Comparison of ENCODE assay signal across 18 cellular contexts in the genomic region with DNA sequence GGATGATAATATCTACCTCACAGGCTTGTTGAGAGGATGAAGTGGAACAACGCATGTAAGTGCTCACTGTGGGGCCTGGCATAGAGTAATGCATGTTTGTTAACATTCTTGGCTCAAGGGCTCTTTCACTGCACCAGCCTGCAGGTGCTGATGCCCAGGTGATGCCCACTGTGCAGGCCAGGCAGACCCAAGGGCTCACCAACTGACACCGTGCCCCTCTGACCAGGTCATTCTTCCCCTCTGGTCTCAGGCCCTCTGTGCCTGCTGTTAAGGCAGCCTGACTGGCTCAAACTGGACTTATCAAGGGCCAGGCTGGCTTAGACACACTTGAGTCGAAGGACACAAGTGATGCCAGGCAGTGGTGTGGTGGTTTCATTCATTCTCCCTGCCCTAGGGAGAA.
DNase-seq lines count a peak whose midpoint lies in the region; ATAC-seq and TF ChIP-seq lines count a peak whose summit lies in the region.
"Had no signal": no experiment of that assay in that cellular context is flagged by ENCODE, and none has a peak within 500 bp of the region (broad histone marks: within the 10 kb centered on the region; RNA-seq: fewer than 3 reads in every experiment).

No MANE protein-coding gene starts in this region.

- H3K4me1 Mint-ChIP-seq in chondrocyte (ENCODE audit: low read depth) = peaks cover 4% of the 10 kb centered on the region
- H3K4me1 Mint-ChIP-seq in nephron = peaks cover 21% of the 10 kb centered on the region
- no peaks in the 10 kb centered on the region for H3K4me1 Mint-ChIP-seq in activated T-cell treated with anti-CD3 and anti-CD28 coated beads, Interleukin-2, amount 50 U/mL, for 24 hours (ENCODE audit: low read depth)
- H3K4me1 Mint-ChIP-seq: CD4-positive, alpha-beta memory T cell had no signal

- H3K9me3 ChIP-seq in right cardiac atrium (ENCODE audit: control insufficient read depth, low read length) (no peaks in the 10 kb centered on the region), spleen (no peaks in the 10 kb centered on the region)

- H3K27me3 Mint-ChIP-seq in chondrocyte (ENCODE audit: low read depth) (peaks cover 2% of the 10 kb centered on the region), nephron (ENCODE audit: low read depth) (no peaks in the 10 kb centered on the region)
- H3K27me3 Mint-ChIP-seq in activated T-cell treated with anti-CD3 and anti-CD28 coated beads, Interleukin-2, amount 50 U/mL, for 24 hours = peaks cover 11% of the 10 kb centered on the region
- H3K27me3 Mint-ChIP-seq: CD4-positive, alpha-beta memory T cell had no signal

- H3K36me3 Mint-ChIP-seq in chondrocyte (ENCODE audit: low read depth) = no peaks in the 10 kb centered on the region
- no peaks in the 10 kb centered on the region for H3K36me3 Mint-ChIP-seq in nephron (ENCODE audit: low read depth)
- no peaks in the 10 kb centered on the region for H3K36me3 Mint-ChIP-seq in activated T-cell treated with anti-CD3 and anti-CD28 coated beads, Interleukin-2, amount 50 U/mL, for 24 hours (ENCODE audit: low read depth)
- H3K36me3 Mint-ChIP-seq: CD4-positive, alpha-beta memory T cell had no signal

- H3K4me3 ChIP-seq in right cardiac atrium (ENCODE audit: low read length) = no peak overlapping the region
- H3K4me3 ChIP-seq in spleen = no peak overlapping the region
- H3K4me3 ChIP-seq: GM12878, GM23248 had no signal

- H3K27ac ChIP-seq in right cardiac atrium (ENCODE audit: low read length) = no peak overlapping the region
- no peak overlapping the region for H3K27ac ChIP-seq in spleen
- H3K27ac ChIP-seq: GM23248 had no signal

- H3K9me3 Mint-ChIP-seq in chondrocyte (ENCODE audit: low read depth) = no peaks in the 10 kb centered on the region
- peaks cover 10% of the 10 kb centered on the region for H3K9me3 Mint-ChIP-seq in nephron
- H3K9me3 Mint-ChIP-seq in activated T-cell treated with anti-CD3 and anti-CD28 coated beads, Interleukin-2, amount 50 U/mL, for 24 hours = no peaks in the 10 kb centered on the region
- H3K9me3 Mint-ChIP-seq: CD4-positive, alpha-beta memory T cell had no signal

- WGBS in right cardiac atrium = 99% methylated on average over 3 of the region's 3 CpGs
- WGBS in spleen, 5 donors = 62 to 89% (median 82%) methylated on average over 2 to 3 of the region's 3 CpGs

- H3K4me1 ChIP-seq in right cardiac atrium (ENCODE audit: control insufficient read depth, insufficient read depth, low read length) = no peaks in the 10 kb centered on the region
- no peaks in the 10 kb centered on the region for H3K4me1 ChIP-seq in spleen

- TF ChIP-seq CTCF in chondrocyte (IDR thresholded peaks at IDR 0.05) (no peak), nephron (IDR thresholded peaks at IDR 0.05; ENCODE audit: unreplicated experiment in 3 of 3) (no peak), spleen (IDR thresholded peaks at IDR 0.05 in 8 of 11, conservative IDR thresholded peaks at IDR 0.05 in 3 of 11) (no peak)

- no peaks in the 10 kb centered on the region for H3K27me3 ChIP-seq in right cardiac atrium (ENCODE audit: control insufficient read depth, insufficient read depth)
- H3K27me3 ChIP-seq in spleen (replicated peaks in 1 of 7) = no peaks in the 10 kb centered on the region

- ATAC-seq in right cardiac atrium = no peak
- ATAC-seq: GM12878 had no signal

- no peak for TF ChIP-seq POLR2A in spleen (IDR thresholded peaks at IDR 0.05)

- intact Hi-C loops in cardiac septum (cut with DNase I) (no loop called here), right cardiac atrium (cut with DNase I) (no loop called here), spleen (cut with DNase I; ENCODE audit: low total_unique reads) (no loop called here)

- DNase-seq in cardiac septum (ENCODE audit: low spot score) (peak; percentile 39), right cardiac atrium (no peak), chondrocyte (ENCODE audit: low spot score) (peak; percentile 47), spleen (peak; percentile 42), NCI-H524 treated with DMSO at 0.1 percent for 48 hours (lab: John Stamatoyannopoulos, UW) (no peak)
- no peak for DNase-seq in activated T-cell treated with anti-CD3 and anti-CD28 coated beads, Interleukin-2, amount 50 U/mL, for 24 hours
- DNase-seq: C1 segment of cervical spinal cord; Calu3; CD4-positive, alpha-beta memory T cell; COR-L47; DMS79; EL; GDM1; GM23248; H7; HCEC 1CT had no signal

- H3K27ac Mint-ChIP-seq in chondrocyte (ENCODE audit: unreplicated experiment) = no peak overlapping the region
- H3K27ac Mint-ChIP-seq in nephron = peak overlapping the region in 2 of 3 experiments; percentile 25 to 63
- H3K27ac Mint-ChIP-seq in activated T-cell treated with anti-CD3 and anti-CD28 coated beads, Interleukin-2, amount 50 U/mL, for 24 hours = no peak overlapping the region
- H3K27ac Mint-ChIP-seq: CD4-positive, alpha-beta memory T cell had no signal

- H3K4me3 Mint-ChIP-seq in chondrocyte (ENCODE audit: unreplicated experiment) (no peak overlapping the region), nephron (no peak overlapping the region)
- no peak overlapping the region for H3K4me3 Mint-ChIP-seq in activated T-cell treated with anti-CD3 and anti-CD28 coated beads, Interleukin-2, amount 50 U/mL, for 24 hours
- H3K4me3 Mint-ChIP-seq: CD4-positive, alpha-beta memory T cell had no signal

- no peaks in the 10 kb centered on the region for H3K36me3 ChIP-seq in spleen

Comparison
In these comparisons a context has a peak if more than half of its experiments do, and no peak if none do; other contexts are left out.
1. DNase-seq: peak in cardiac septum (single experiment), chondrocyte (single experiment) and spleen (single experiment); none in right cardiac atrium (0 of 3), NCI-H524 treated with DMSO at 0.1 percent for 48 hours (single experiment) and activated T-cell treated with anti-CD3 and anti-CD28 coated beads, Interleukin-2, amount 50 U/mL, for 24 hours (single experiment).
2. H3K27ac Mint-ChIP-seq: peak in nephron (2 of 3); none in chondrocyte (single experiment) and activated T-cell treated with anti-CD3 and anti-CD28 coated beads, Interleukin-2, amount 50 U/mL, for 24 hours (single experiment).